18 cellular contexts compared by ENCODE assay signal in genomic region chr5:73668422-73669116, GRCh38. TPM values are rescaled to one million over a fixed set of nuclear protein-coding genes. Genes with fewer than 3 reads are reported as not detected.
A peak's percentile ranks its signal among the peaks of the same experiment; 100 is the strongest.
DNase-seq lines count a peak whose midpoint lies in the region; ATAC-seq and TF ChIP-seq lines count a peak whose summit lies in the region.
"Had no signal": no experiment of that assay in that cellular context is flagged by ENCODE, and none has a peak within 500 bp of the region (broad histone marks: within the 10 kb centered on the region; RNA-seq: fewer than 3 reads in every experiment).

No MANE protein-coding gene starts in this region.

- no peaks in the 10 kb centered on the region for H3K9me3 Mint-ChIP-seq in chondrocyte (ENCODE audit: low read depth)
- H3K9me3 Mint-ChIP-seq in type B pancreatic cell, result no peaks in the 10 kb centered on the region
- H3K9me3 Mint-ChIP-seq: activated CD4-positive, alpha-beta memory T cell treated with anti-CD3 and anti-CD28 coated beads, Interleukin-2, amount 10 ng/mL, durations not matched to agents 7 days and 5 days; WTC11 had no signal

- DNase-seq in chondrocyte (ENCODE audit: low spot score), result no peak
- DNase-seq in type B pancreatic cell (ENCODE audit: extremely low spot score, unreplicated experiment), result no peak
- DNase-seq in head of caudate nucleus, result no peak
- DNase-seq in DMS53 treated with DMSO at 0.1 percent for 48 hours (lab: John Stamatoyannopoulos, UW; ENCODE audit: unreplicated experiment), result no peak
- DNase-seq: activated CD4-positive, alpha-beta memory T cell treated with anti-CD3 and anti-CD28 coated beads, Interleukin-2, amount 10 ng/mL, durations not matched to agents 7 days and 5 days; activated naive CD4-positive, alpha-beta T cell treated with Interleukin-2 at 50 U/mL for 16 hours; anterior cingulate cortex; cerebellar nuclear complex; effector CD8-positive, alpha-beta T cell; esophagus squamous epithelium; left ventricle myocardium superior; NCI-H774; PC-3; right cardiac atrium had no signal

- ATAC-seq in GM19452 (IDR thresholded peaks at IDR 0.05; ENCODE audit: unreplicated experiment) (peak; percentile 31), HG03354 (IDR thresholded peaks at IDR 0.05; ENCODE audit: poor library complexity, severe bottlenecking, unreplicated experiment) (peak; percentile 26), GM18520 (IDR thresholded peaks at IDR 0.05; ENCODE audit: unreplicated experiment) (no peak)
- ATAC-seq: left ventricle myocardium superior, PC-3, right cardiac atrium, WTC11 had no signal

- H3K4me1 Mint-ChIP-seq in chondrocyte (ENCODE audit: low read depth) (peaks cover 41% of the 10 kb centered on the region), type B pancreatic cell (ENCODE audit: unreplicated experiment) (peaks cover 8% of the 10 kb centered on the region)
- H3K4me1 Mint-ChIP-seq: activated CD4-positive, alpha-beta memory T cell treated with anti-CD3 and anti-CD28 coated beads, Interleukin-2, amount 10 ng/mL, durations not matched to agents 7 days and 5 days had no signal

- H3K27me3 Mint-ChIP-seq in chondrocyte (ENCODE audit: low read depth), result no peaks in the 10 kb centered on the region
- no peaks in the 10 kb centered on the region for H3K27me3 Mint-ChIP-seq in type B pancreatic cell

- no peaks in the 10 kb centered on the region for H3K36me3 Mint-ChIP-seq in chondrocyte (ENCODE audit: low read depth)
- peaks cover 6% of the 10 kb centered on the region for H3K36me3 Mint-ChIP-seq in type B pancreatic cell
- H3K36me3 Mint-ChIP-seq: WTC11 had no signal

- intact Hi-C loops in head of caudate nucleus (cut with DNase I), result no loop called here

- H3K4me3 Mint-ChIP-seq in chondrocyte (ENCODE audit: unreplicated experiment), result no peak overlapping the region
- no peak overlapping the region for H3K4me3 Mint-ChIP-seq in type B pancreatic cell
- H3K4me3 Mint-ChIP-seq: activated CD4-positive, alpha-beta memory T cell treated with anti-CD3 and anti-CD28 coated beads, Interleukin-2, amount 10 ng/mL, durations not matched to agents 7 days and 5 days; WTC11 had no signal

- H3K27ac Mint-ChIP-seq in chondrocyte (ENCODE audit: unreplicated experiment) (peak overlapping the region; percentile 83), type B pancreatic cell (peak overlapping the region; percentile 46)
- H3K27ac Mint-ChIP-seq: activated CD4-positive, alpha-beta memory T cell treated with anti-CD3 and anti-CD28 coated beads, Interleukin-2, amount 10 ng/mL, durations not matched to agents 7 days and 5 days; WTC11 had no signal

- no peak for TF ChIP-seq CTCF in chondrocyte (IDR thresholded peaks at IDR 0.05)
- TF ChIP-seq CTCF in type B pancreatic cell (conservative IDR thresholded peaks at IDR 0.05), result no peak

RNA-seq across cellular contexts. Expression of gene ARHGEF28, which starts 42.6 kb away (rescaled TPM):
- 9.3 to 20.1 TPM (median 10.1 TPM) in 3 replicates for total RNA-seq in chondrocyte
- total RNA-seq in type B pancreatic cell (ENCODE audit: low replicate concordance), result 24.9 and 44.1 TPM in 2 replicates
- total RNA-seq: activated CD4-positive, alpha-beta memory T cell treated with anti-CD3 and anti-CD28 coated beads, Interleukin-2, amount 10 ng/mL, durations not matched to agents 7 days and 5 days had no signal
